ENCODE assay signal across 29 cellular contexts in the genomic region with DNA sequence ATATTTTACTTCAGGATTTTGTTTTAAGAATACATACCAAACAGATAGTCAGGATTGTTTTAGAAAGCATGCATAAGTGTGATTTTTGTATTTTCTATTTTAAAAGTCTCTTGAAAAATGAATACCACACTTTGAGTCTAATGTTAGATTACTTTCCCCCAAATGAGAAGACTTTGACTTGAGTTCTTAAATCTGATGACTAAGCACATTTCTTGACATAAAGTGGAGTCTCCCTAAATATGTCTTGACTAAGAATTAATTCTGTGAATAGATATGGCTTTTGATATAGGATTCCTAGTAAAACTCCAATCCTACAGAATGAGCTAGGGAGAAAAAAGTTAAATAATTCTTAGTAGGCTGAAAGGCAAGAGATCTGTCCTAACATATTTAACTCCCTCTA.
"Had no signal": no experiment of that assay in that cellular context is flagged by ENCODE, and none has a peak within 500 bp of the region (broad histone marks: within the 10 kb centered on the region; RNA-seq: fewer than 3 reads in every experiment).

No MANE protein-coding gene starts in this region.

- H3K27me3 ChIP-seq: neural progenitor cell, neutrophil, pancreas, right atrium auricular region, spleen, suprapubic skin, testis, tibial artery, transverse colon, upper lobe of right lung, uterus had no signal

- H3K27ac ChIP-seq: neural progenitor cell, neutrophil, pancreas, prostate gland, right atrium auricular region, skin epidermis, spleen, suprapubic skin, testis, tibial artery, transverse colon, upper lobe of right lung, uterus had no signal

- H2AFZ ChIP-seq: neural progenitor cell had no signal

- H3K36me3 ChIP-seq: neural progenitor cell, neutrophil, pancreas, prostate gland, right atrium auricular region, spleen, suprapubic skin, tibial artery, transverse colon, upper lobe of right lung, uterus had no signal

- FAIRE-seq: pancreas had no signal

- H3K4me1 ChIP-seq: pancreas, prostate gland, right atrium auricular region, spleen, suprapubic skin, testis, tibial artery, transverse colon, upper lobe of right lung, uterus had no signal

- H3K9me3 ChIP-seq: neutrophil, pancreas, prostate gland, right atrium auricular region, spleen, suprapubic skin, testis, tibial artery, transverse colon, upper lobe of right lung, uterus had no signal

- DNase-seq: naive thymus-derived CD4-positive, alpha-beta T cell; natural killer cell; nucleus accumbens; pancreas; retina; spleen; stimulated activated CD4-positive, alpha-beta T cell treated with anti-CD3 and anti-CD28 coated beads, Interleukin-12 subunit alpha, Interleukin-12 subunit beta, amount 100 ng/mL, for 4 hours; stimulated activated CD4-positive, alpha-beta T cell treated with anti-CD3 and anti-CD28 coated beads, Interleukin-1b, Interleukin-23, amount 100 ng/mL, for 48 hours; stimulated activated CD4-positive, alpha-beta T cell treated with anti-CD3 and anti-CD28 coated beads, Interleukin-4, amount 100 ng/mL, for 1 hour; stimulated activated CD4-positive, alpha-beta T cell treated with anti-CD3 and anti-CD28 coated beads, Interleukin-4, amount 100 ng/mL, for 4 hours; stimulated activated CD8-positive, alpha-beta memory T cell treated with anti-CD3 and anti-CD28 coated beads, Interleukin-4, amount 100 ng/mL, for 48 hours; stimulated activated naive CD4-positive, alpha-beta T cell; stimulated activated naive CD8-positive, alpha-beta T cell treated with anti-CD3 and anti-CD28 coated beads, Interleukin-15, amount 100 ng/mL, for 72 hours; stimulated activated naive CD8-positive, alpha-beta T cell treated with anti-CD3 and anti-CD28 coated beads, Interleukin-15, Interleukin-2, amounts not matched to agents 100 U/mL and 50 U/mL, for 24 hours; substantia nigra; testis; tibial artery; transverse colon; upper lobe of right lung; uterus had no signal

- ATAC-seq: naive thymus-derived CD4-positive, alpha-beta T cell; natural killer cell; pancreas; sciatic nerve; stimulated activated memory B cell treated with anti-CD40 and anti-IgM and Interleukin-4, amounts not matched to agents 10 μg/mL and 1 μg/mL and 100 μg/mL, for 72 hours; stimulated activated naive CD8-positive, alpha-beta T cell treated with anti-CD3 and anti-CD28 coated beads, Interleukin-15, amount 100 ng/mL, for 72 hours; stimulated activated naive CD8-positive, alpha-beta T cell treated with anti-CD3 and anti-CD28 coated beads, Interleukin-15, Interleukin-2, amounts not matched to agents 100 U/mL and 50 U/mL, for 24 hours; upper lobe of right lung had no signal

- H3K9ac ChIP-seq: neural progenitor cell had no signal

- H3K4me3 ChIP-seq: neural progenitor cell, pancreas, prostate gland, right atrium auricular region, skin epidermis, smooth muscle cell, spleen, suprapubic skin, testis, tibial artery, transverse colon, upper lobe of right lung, uterus had no signal

- H3K4me2 ChIP-seq: neural progenitor cell, smooth muscle cell had no signal
